ENCODE assay signal across 15 cellular contexts in genomic region chr19:5927439-5927821, GRCh38. TPM values are rescaled to one million over a fixed set of nuclear protein-coding genes. Genes with fewer than 3 reads are reported as not detected.
DNase-seq lines count a peak whose midpoint lies in the region; ATAC-seq and TF ChIP-seq lines count a peak whose summit lies in the region.
"Had no signal": no experiment of that assay in that cellular context is flagged by ENCODE, and none has a peak within 500 bp of the region (broad histone marks: within the 10 kb centered on the region; RNA-seq: fewer than 3 reads in every experiment).

No MANE protein-coding gene starts in this region.

- CTCF ChIA-PET in SK-N-SH (lab: Yijun Ruan, JAX): interaction anchor here (0.9 to 2.1 kb wide), 3 partner anchors 10 to 123 kb away, joined by 3 to 6 read pairs (median 5); no protein-coding TSS in a partner anchor

- H3K4me3 ChIP-seq in SK-N-SH (ENCODE audit: low read depth in 2 of 2, low read length in 1 of 2) (no peak overlapping the region), lung (no peak overlapping the region), tibial artery (no peak overlapping the region)
- H3K4me3 ChIP-seq: body of pancreas had no signal

- H3F3A ChIP-seq in SK-N-SH (replicated peaks; ENCODE audit: insufficient read depth): no peaks in the 10 kb centered on the region

- no peak for TF ChIP-seq CTCF in SK-N-SH (IDR thresholded peaks at IDR 0.05)
- TF ChIP-seq CTCF in lung (IDR thresholded peaks at IDR 0.05; ENCODE audit: control extremely low read depth, extremely low read depth): no peak
- TF ChIP-seq CTCF in tibial artery (IDR thresholded peaks at IDR 0.05): no peak

- TF ChIP-seq RAD21 in SK-N-SH (IDR thresholded peaks at IDR 0.05; ENCODE audit: low read length): no peak

- no peak overlapping the region for H3K9ac ChIP-seq in SK-N-SH

- TF ChIP-seq EP300 in SK-N-SH (IDR thresholded peaks at IDR 0.05; ENCODE audit: borderline replicate concordance in 1 of 2, low read depth in 1 of 2, low read length in 1 of 2): no peak

- no peak for DNase-seq in SK-N-SH
- DNase-seq in lung (ENCODE audit: low spot score): no peak
- no peak for DNase-seq in tibial artery
- no peak for DNase-seq in activated CD4-positive, CD25-positive, alpha-beta regulatory T cell treated with anti-CD3 and anti-CD28 coated beads, Interleukin-2, amount 50 U/mL, for 72 hours
- DNase-seq in T-helper 1 cell: no peak
- DNase-seq: activated CD4-positive, alpha-beta T cell treated with anti-CD3 and anti-CD28 coated beads for 1 hour; body of pancreas; Caco-2; natural killer cell; NCI-H1417 treated with DMSO at 0.1 percent for 48 hours; NCI-H748 treated with DMSO at 0.1 percent for 48 hours had no signal

- ATAC-seq in SK-N-SH treated with all-trans-retinoic acid at 6 μM for 48 hours (peak; percentile 16; the same call in 1 of the 3 replicates), HG03159 (IDR thresholded peaks at IDR 0.05; ENCODE audit: unreplicated experiment) (peak; percentile 63), lung (ENCODE audit: insufficient read depth, low FRiP score) (no peak), HG03439 (IDR thresholded peaks at IDR 0.05; ENCODE audit: unreplicated experiment) (no peak)
- ATAC-seq: natural killer cell had no signal

- H2AFZ ChIP-seq in SK-N-SH (ENCODE audit: low read depth): no peak overlapping the region

- H3K79me2 ChIP-seq in SK-N-SH (ENCODE audit: insufficient read depth): no peaks in the 10 kb centered on the region

- H3K9me3 ChIP-seq in SK-N-SH (no peaks in the 10 kb centered on the region), lung (ENCODE audit: control insufficient read depth in 2 of 2, insufficient read depth in 1 of 2, low read length in 1 of 2) (no peaks in the 10 kb centered on the region), tibial artery (no peaks in the 10 kb centered on the region)
- H3K9me3 ChIP-seq: body of pancreas, Caco-2 had no signal

- no peak overlapping the region for H3K4me2 ChIP-seq in SK-N-SH

- 81% methylated on average over 8 of the region's 8 CpGs for WGBS in SK-N-SH (ENCODE audit: low lambda C conversion rate)
- 91 to 93% methylated on average over 8 of the region's 8 CpGs for WGBS in lung, 2 donors

- H4K20me1 ChIP-seq in SK-N-SH (ENCODE audit: insufficient read depth): no peaks in the 10 kb centered on the region

- H3K27me3 ChIP-seq in SK-N-SH (ENCODE audit: insufficient read depth): no peaks in the 10 kb centered on the region
- no peaks in the 10 kb centered on the region for H3K27me3 ChIP-seq in lung (ENCODE audit: control insufficient read depth, insufficient read depth)
- H3K27me3 ChIP-seq in tibial artery: no peaks in the 10 kb centered on the region
- H3K27me3 ChIP-seq: body of pancreas had no signal

- H3K9me2 ChIP-seq in SK-N-SH: no peaks in the 10 kb centered on the region

- H3K27ac ChIP-seq in SK-N-SH (ENCODE audit: low read depth in 2 of 2, low read length in 1 of 2) (peak overlapping the region in 1 of 2 experiments; percentile 96; a peak in 2 of 4 replicates), lung (ENCODE audit: low read depth in 1 of 2, low read length in 1 of 2) (peak overlapping the region; percentile 46 to 63), tibial artery (peak overlapping the region; percentile 68 to 75)
- H3K27ac ChIP-seq: 22Rv1, body of pancreas had no signal

- POLR2A ChIA-PET in SK-N-SH (lab: Yijun Ruan, JAX): no interaction called here

- peaks cover 20 to 82% of the 10 kb centered on the region in 2 experiments for H3K36me3 ChIP-seq in SK-N-SH (replicated peaks in 1 of 2; ENCODE audit: control insufficient read depth in 1 of 2, insufficient read depth in 2 of 2, low read length in 1 of 2)
- peaks cover 18 to 81% of the 10 kb centered on the region in 2 donors for H3K36me3 ChIP-seq in lung (ENCODE audit: control insufficient read depth in 2 of 2, insufficient read depth in 2 of 2, low read length in 2 of 2)
- peaks cover 62 to 100% (median 85%) of the 10 kb centered on the region in 3 donors for H3K36me3 ChIP-seq in tibial artery

- peaks cover 0 to 49% of the 10 kb centered on the region in 2 experiments; a peak in 2 of 4 replicates for H3K4me1 ChIP-seq in SK-N-SH (ENCODE audit: control insufficient read depth in 1 of 2, insufficient read depth in 2 of 2, low read depth in 1 of 2, low read length in 1 of 2)
- H3K4me1 ChIP-seq in lung (ENCODE audit: control insufficient read depth in 2 of 2, insufficient read depth in 2 of 2, low read length in 2 of 2): no peaks in the 10 kb centered on the region
- peaks cover 0 to 21% (median 20%) of the 10 kb centered on the region in 4 donors for H3K4me1 ChIP-seq in tibial artery
- H3K4me1 ChIP-seq: body of pancreas, Caco-2 had no signal

- intact Hi-C loops in tibial artery (cut with DNase I; ENCODE audit: low total_unique reads): no loop called here

TF ChIP-seq in SK-N-SH treated with all-trans-retinoic acid at 6 μM for 48 hours, 23 proteins besides CTCF, POLR2A, EP300 and RAD21 (continues in another document):
- TF ChIP-seq POU6F1 (CRISPR knock-in tag; IDR thresholded peaks at IDR 0.05; ENCODE audit: borderline replicate concordance, low read depth) (no peak), GLIS3 (CRISPR knock-in tag; IDR thresholded peaks at IDR 0.05) (no peak), RARB (CRISPR knock-in tag; IDR thresholded peaks at IDR 0.05) (no peak), TOX (CRISPR knock-in tag; IDR thresholded peaks at IDR 0.05; ENCODE audit: borderline replicate concordance) (no peak), ZC3H10 (CRISPR knock-in tag; IDR thresholded peaks at IDR 0.05) (no peak), ZNF70 (CRISPR knock-in tag; IDR thresholded peaks at IDR 0.05) (no peak)

TF ChIP-seq in SK-N-SH, 30 proteins besides CTCF, POLR2A, EP300 and RAD21:
- TF ChIP-seq SMC3 (IDR thresholded peaks at IDR 0.05; ENCODE audit: low read depth, low read length) (no peak), JUND (IDR thresholded peaks at IDR 0.05) (no peak), PBX3 (IDR thresholded peaks at IDR 0.05) (no peak), IRF3 (IDR thresholded peaks at IDR 0.05; ENCODE audit: low read depth, low read length) (no peak), ELF1 (IDR thresholded peaks at IDR 0.05) (no peak), TCF12 (IDR thresholded peaks at IDR 0.05) (no peak), YY1 (IDR thresholded peaks at IDR 0.05; ENCODE audit: low read depth) (no peak), CHD2 (IDR thresholded peaks at IDR 0.05; ENCODE audit: low read length, partially characterized antibody) (no peak), TEAD4 (IDR thresholded peaks at IDR 0.05; ENCODE audit: borderline replicate concordance, insufficient read depth) (no peak), USF2 (IDR thresholded peaks at IDR 0.05; ENCODE audit: borderline replicate concordance, low read depth, low read length) (no peak)

RNA-seq across cellular contexts. Expression of gene CAPS, which starts 13.4 kb away (rescaled TPM):
- polyA plus RNA-seq in SK-N-SH (2012; rRNA removed) (13.4 and 17.3 TPM in 2 replicates), lung (100 to 1,000 TPM in 1 of 2 donors, 10 to 100 TPM in 1; 90.2 to 113 TPM)
- 2.8 and 4.4 TPM in 2 replicates for polyA plus RNA-seq in SK-N-SH (2012; cell fraction: cytosol; rRNA removed)
- 93.5 and 127 TPM in 2 replicates for polyA plus RNA-seq in SK-N-SH (2012; cell fraction: nucleus; rRNA removed)
- 100 to 1,000 TPM; 333 to 360 TPM for total RNA-seq in lung

RNA-seq across cellular contexts. Expression of gene VMAC, which starts 22.8 kb away (rescaled TPM):
- polyA plus RNA-seq in SK-N-SH (2012; rRNA removed): 6.5 and 9.1 TPM in 2 replicates
- 1.9 and 2.6 TPM in 2 replicates for polyA plus RNA-seq in SK-N-SH (2012; cell fraction: cytosol; rRNA removed)
- 40.0 and 44.0 TPM in 2 replicates for polyA plus RNA-seq in SK-N-SH (2012; cell fraction: nucleus; rRNA removed)
- total RNA-seq in lung: 1 to 10 TPM; 6.3 to 7.2 TPM
- 1 to 10 TPM; 3.3 to 5.0 TPM for polyA plus RNA-seq in lung

RNA-seq across cellular contexts. Expression of gene NDUFA11, which starts 23.8 kb away (rescaled TPM):
- 386 and 534 TPM in 2 replicates for polyA plus RNA-seq in SK-N-SH (2012; rRNA removed)
- 223 and 307 TPM in 2 replicates for polyA plus RNA-seq in SK-N-SH (2012; cell fraction: cytosol; rRNA removed)
- polyA plus RNA-seq in SK-N-SH (2012; cell fraction: nucleus; rRNA removed): 249 and 444 TPM in 2 replicates
- 100 to 1,000 TPM in 1 of 2 donors, 10 to 100 TPM in 1; 52.5 to 219 TPM for total RNA-seq in lung
- 100 to 1,000 TPM; 337 to 344 TPM for polyA plus RNA-seq in lung

RNA-seq across cellular contexts. Expression of gene RANBP3, which starts 50.5 kb away (rescaled TPM):
- polyA plus RNA-seq in SK-N-SH (2012; rRNA removed): 71.8 and 84.0 TPM in 2 replicates
- polyA plus RNA-seq in SK-N-SH (2012; cell fraction: cytosol; rRNA removed): 38.5 and 46.3 TPM in 2 replicates
- 102 and 210 TPM in 2 replicates for polyA plus RNA-seq in SK-N-SH (2012; cell fraction: nucleus; rRNA removed)
- total RNA-seq in lung: 10 to 100 TPM; 60.4 to 67.7 TPM
- polyA plus RNA-seq in lung: 10 to 100 TPM; 33.6 to 49.4 TPM

RNA-seq across cellular contexts. Expression of gene FUT5, which starts 57.1 kb away (rescaled TPM):
- polyA plus RNA-seq in SK-N-SH (2012; rRNA removed): not detected in 2 replicates
- not detected in 2 replicates for polyA plus RNA-seq in SK-N-SH (2012; cell fraction: cytosol; rRNA removed)
- polyA plus RNA-seq in SK-N-SH (2012; cell fraction: nucleus; rRNA removed): not detected in 2 replicates
- total RNA-seq in lung: not detected
- polyA plus RNA-seq in lung: not detected
- total RNA-seq: body of pancreas, Caco-2 had no signal

Comparison
In these comparisons a context has a peak if more than half of its experiments do, and no peak if none do; other contexts are left out.
1. ATAC-seq: peak in SK-N-SH treated with all-trans-retinoic acid at 6 μM for 48 hours (single experiment) and HG03159 (single experiment); none in lung (single experiment) and HG03439 (single experiment).